In genomic region chr6:11039040-11039439, GRCh38 we compare ENCODE assay signal across 1 cellular context.
TF ChIP-seq lines count a peak whose summit lies in the region.

No MANE protein-coding gene starts in this region.

TF ChIP-seq in HepG2, 621 proteins besides CTCF, POLR2A, EP300 and RAD21 (continues in another document):
- peak; percentile 30; the same call in 1 of the 2 replicates for TF ChIP-seq IRF2 (CRISPR knock-in tag; IDR thresholded peaks at IDR 0.05)
- TF ChIP-seq ZNF614 (CRISPR knock-in tag; IDR thresholded peaks at IDR 0.05; ENCODE audit: borderline replicate concordance) = no peak
- no peak for TF ChIP-seq FLYWCH1 (CRISPR knock-in tag; IDR thresholded peaks at IDR 0.05)
- no peak for TF ChIP-seq FOXA1 (IDR thresholded peaks at IDR 0.05)
- peak; percentile 71; the same call in 1 of the 2 replicates for TF ChIP-seq FOXA1 (CRISPR knock-in tag; IDR thresholded peaks at IDR 0.05)
- peak; percentile 57 for TF ChIP-seq PPARG (CRISPR knock-in tag; conservative IDR thresholded peaks at IDR 0.05)
- peak; percentile 33; the same call in 1 of the 2 replicates for TF ChIP-seq ZNF331 (CRISPR knock-in tag; IDR thresholded peaks at IDR 0.05)
- no peak for TF ChIP-seq ZBTB38 (CRISPR knock-in tag; IDR thresholded peaks at IDR 0.05)
- TF ChIP-seq ZBTB46 (CRISPR knock-in tag; IDR thresholded peaks at IDR 0.05; ENCODE audit: borderline replicate concordance) = no peak
- TF ChIP-seq PHF20 (CRISPR knock-in tag; IDR thresholded peaks at IDR 0.05) = no peak
- TF ChIP-seq FOXA3 (CRISPR knock-in tag; IDR thresholded peaks at IDR 0.05) = peak; percentile 84
- TF ChIP-seq PLRG1 (conservative IDR thresholded peaks at IDR 0.05) = no peak
- TF ChIP-seq REL (CRISPR knock-in tag; conservative IDR thresholded peaks at IDR 0.05) = no peak
- peak; percentile 61; the same call in 1 of the 2 replicates for TF ChIP-seq TFE3 (CRISPR knock-in tag; IDR thresholded peaks at IDR 0.05)
- peak; percentile 44; the same call in 1 of the 2 replicates for TF ChIP-seq PRDM15 (CRISPR knock-in tag; IDR thresholded peaks at IDR 0.05)
- no peak for TF ChIP-seq HDAC1 (CRISPR knock-in tag; IDR thresholded peaks at IDR 0.05)
- TF ChIP-seq REST (IDR thresholded peaks at IDR 0.05; ENCODE audit: borderline replicate concordance in 1 of 2, low read depth in 1 of 2, low read length in 2 of 2) = 0 out of 4 replicates have a peak, but pooled peaks of 1 of the 2 experiments have one; percentile 10
- no peak for TF ChIP-seq ZNF354B (CRISPR knock-in tag; IDR thresholded peaks at IDR 0.05)
- TF ChIP-seq TP53 (CRISPR knock-in tag; conservative IDR thresholded peaks at IDR 0.05) = no peak
- TF ChIP-seq CREBL2 (CRISPR knock-in tag; IDR thresholded peaks at IDR 0.05; ENCODE audit: borderline replicate concordance) = no peak
- no peak for TF ChIP-seq ZNF326 (CRISPR knock-in tag; IDR thresholded peaks at IDR 0.05; ENCODE audit: borderline replicate concordance)
- peak; percentile 79 for TF ChIP-seq ARID5B (CRISPR knock-in tag; IDR thresholded peaks at IDR 0.05)
- TF ChIP-seq CEBPB (IDR thresholded peaks at IDR 0.05; ENCODE audit: borderline replicate concordance, low read depth, low read length) = 0 out of 2 replicates have a peak, but pooled peaks have one; percentile 8
- no peak for TF ChIP-seq BHLHE40 (IDR thresholded peaks at IDR 0.05; ENCODE audit: low read length)
- no peak for TF ChIP-seq CBX2 (IDR thresholded peaks at IDR 0.05; ENCODE audit: low read depth, low read length)
- TF ChIP-seq CBX2 (CRISPR knock-in tag; IDR thresholded peaks at IDR 0.05; ENCODE audit: low read depth) = no peak
- peak; percentile 66 for TF ChIP-seq PAXIP1 (CRISPR knock-in tag; conservative IDR thresholded peaks at IDR 0.05)
- peak; percentile 64 for TF ChIP-seq NR2F6 (IDR thresholded peaks at IDR 0.05)
- no peak for TF ChIP-seq NR2F6 (CRISPR knock-in tag; IDR thresholded peaks at IDR 0.05)
- no peak for TF ChIP-seq ZNF839 (CRISPR knock-in tag; IDR thresholded peaks at IDR 0.05; ENCODE audit: borderline replicate concordance)
- peak; percentile 96 for TF ChIP-seq BCL6 (CRISPR knock-in tag; IDR thresholded peaks at IDR 0.05)
- no peak for TF ChIP-seq TERF1 (CRISPR knock-in tag; IDR thresholded peaks at IDR 0.05)
- TF ChIP-seq SOX13 (IDR thresholded peaks at IDR 0.05) = no peak
- peak in 1 of 2 experiments; percentile 84; a peak in 2 of 4 replicates for TF ChIP-seq SOX13 (CRISPR knock-in tag; conservative IDR thresholded peaks at IDR 0.05 in 1 of 2, IDR thresholded peaks at IDR 0.05 in 1 of 2)
- peak; percentile 46; the same call in 1 of the 2 replicates for TF ChIP-seq THAP11 (CRISPR knock-in tag; IDR thresholded peaks at IDR 0.05)
- 0 out of 2 replicates have a peak, but pooled peaks have one; percentile 16 for TF ChIP-seq PATZ1 (CRISPR knock-in tag; IDR thresholded peaks at IDR 0.05)
